8 cellular contexts compared by ENCODE assay signal in genomic region chr12:71663561-71664410, GRCh38. TPM values are rescaled to one million over a fixed set of nuclear protein-coding genes. Genes with fewer than 3 reads are reported as not detected.
DNase-seq lines count a peak whose midpoint lies in the region; ATAC-seq lines count a peak whose summit lies in the region.

THAP2 (plus strand) TSS chr12:71664301; CDS start chr12:71664510, 209 bp downstream.
ZFC3H1 (minus strand) TSS chr12:71663848; CDS start chr12:71663610, 238 bp downstream.

- peaks cover 43% of the 10 kb centered on the region for H3K4me1 Mint-ChIP-seq in activated CD4-positive, alpha-beta T cell treated with anti-CD3 and anti-CD28 coated beads, Interleukin-2, amount 10 ng/mL, durations not matched to agents 7 days and 5 days

- ATAC-seq in GM19324 (IDR thresholded peaks at IDR 0.05; ENCODE audit: low FRiP score, unreplicated experiment) (peak; percentile 96), HG03469 (IDR thresholded peaks at IDR 0.05; ENCODE audit: unreplicated experiment) (peak; percentile 87), left lobe of liver (peak; percentile 87)

- peak within 1 kb of the TSS; percentile 98 for H3K4me3 Mint-ChIP-seq in activated CD4-positive, alpha-beta T cell treated with anti-CD3 and anti-CD28 coated beads, Interleukin-2, amount 10 ng/mL, durations not matched to agents 7 days and 5 days

- H3K36me3 Mint-ChIP-seq in activated CD4-positive, alpha-beta T cell treated with anti-CD3 and anti-CD28 coated beads, Interleukin-2, amount 10 ng/mL, durations not matched to agents 7 days and 5 days (ENCODE audit: low read depth): peaks cover 39% of the 10 kb centered on the region

- CTCF ChIA-PET in activated CD4-positive, alpha-beta T cell treated with anti-CD3 and anti-CD28 coated beads, Interleukin-2, amount 10 ng/mL, durations not matched to agents 7 days and 5 days (lab: Charles Lee): interaction anchor here (0.6 to 3.3 kb wide), 9 partner anchors 9 to 57 kb away, joined by 3 to 16 read pairs (median 4); partner anchors contain the start of gene TMEM19

- no peaks in the 10 kb centered on the region for H3K9me3 Mint-ChIP-seq in activated CD4-positive, alpha-beta T cell treated with anti-CD3 and anti-CD28 coated beads, Interleukin-2, amount 10 ng/mL, durations not matched to agents 7 days and 5 days

- no peaks in the 10 kb centered on the region for H3K27me3 Mint-ChIP-seq in activated CD4-positive, alpha-beta T cell treated with anti-CD3 and anti-CD28 coated beads, Interleukin-2, amount 10 ng/mL, durations not matched to agents 7 days and 5 days

- peak within 1 kb of the TSS; percentile 100 for H3K27ac Mint-ChIP-seq in activated CD4-positive, alpha-beta T cell treated with anti-CD3 and anti-CD28 coated beads, Interleukin-2, amount 10 ng/mL, durations not matched to agents 7 days and 5 days

- POLR2A ChIA-PET in activated CD4-positive, alpha-beta T cell treated with anti-CD3 and anti-CD28 coated beads, Interleukin-2, amount 10 ng/mL, durations not matched to agents 7 days and 5 days (lab: Charles Lee): interaction anchor here (0.7 to 2.1 kb wide), 7 partner anchors 17 to 93 kb away, joined by 3 to 8 read pairs (median 4); partner anchors contain the start of gene TMEM19

- DNase-seq in C1 segment of cervical spinal cord (lab: John Stamatoyannopoulos, UW) (peak; percentile 45 to 99 (median 94)), NCI-H526 (lab: John Stamatoyannopoulos, UW) (peak; percentile 98 to 99), dedifferentiated amniotic fluid mesenchymal stem cell (ENCODE audit: extremely low spot score) (peak; percentile 100), left lobe of liver (ENCODE audit: low spot score) (peak; percentile 96)
- DNase-seq in activated CD4-positive, alpha-beta T cell treated with anti-CD3 and anti-CD28 coated beads, Interleukin-2, amount 10 ng/mL, durations not matched to agents 7 days and 5 days: peak; percentile 96
- peak; percentile 89 for DNase-seq in stimulated activated CD4-positive, alpha-beta T cell treated with anti-CD3 and anti-CD28 coated beads, Interleukin-2, amount 100 ng/mL, for 4 hours (ENCODE audit: low read depth)

RNA-seq across cellular contexts. Expression of gene THAP2, which starts in this region (rescaled TPM):
- total RNA-seq in activated CD4-positive, alpha-beta T cell treated with anti-CD3 and anti-CD28 coated beads, Interleukin-2, amount 10 ng/mL, durations not matched to agents 7 days and 5 days: 1 to 10 TPM; 6.1 to 7.1 TPM
- 1.4 TPM for total RNA-seq in left lobe of liver

RNA-seq across cellular contexts. Expression of gene ZFC3H1, which starts in this region (rescaled TPM):
- 10 to 100 TPM; 55.8 to 66.7 TPM for total RNA-seq in activated CD4-positive, alpha-beta T cell treated with anti-CD3 and anti-CD28 coated beads, Interleukin-2, amount 10 ng/mL, durations not matched to agents 7 days and 5 days
- total RNA-seq in left lobe of liver: 13.4 TPM

Comparison
In these comparisons a context has a peak if more than half of its experiments do, and no peak if none do; other contexts are left out.
1. Peak in every context shown above with its lines: DNase-seq and ATAC-seq.